ENCODE assay signal across 14 cellular contexts in the genomic region with DNA sequence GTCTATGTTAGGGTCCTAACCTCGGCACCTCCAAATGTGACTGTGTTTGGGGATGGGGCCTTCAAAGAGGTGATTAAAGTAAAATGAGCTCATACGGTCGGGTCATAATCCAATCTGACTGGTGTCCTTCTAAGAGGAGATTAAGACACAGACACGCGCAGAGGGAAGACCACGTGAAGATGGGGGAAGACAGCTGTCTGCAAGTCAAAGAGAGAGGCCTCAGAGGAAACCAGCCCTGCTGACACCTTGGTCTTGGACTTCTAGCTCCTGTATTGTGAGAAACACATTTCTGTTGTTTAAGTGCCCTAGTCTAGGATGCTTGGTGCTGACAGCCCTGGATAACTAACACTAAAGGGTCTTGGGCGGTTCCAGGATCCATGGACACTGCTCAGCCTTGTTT.
"Had no signal": no experiment of that assay in that cellular context is flagged by ENCODE, and none has a peak within 500 bp of the region (broad histone marks: within the 10 kb centered on the region; RNA-seq: fewer than 3 reads in every experiment).

No MANE protein-coding gene starts in this region.

- H3K9me3 ChIP-seq: tibial artery had no signal

- H3K36me3 Mint-ChIP-seq: activated naive CD4-positive, alpha-beta T cell treated with anti-CD3 and anti-CD28 coated beads, Interleukin-2, amount 50 U/mL, for 72 hours; T-cell had no signal

- H3K27me3 ChIP-seq: tibial artery had no signal

- H3K36me3 ChIP-seq: tibial artery had no signal

- H3K9me3 Mint-ChIP-seq: activated CD4-positive, alpha-beta T cell treated with anti-CD3 and anti-CD28 coated beads, Interleukin-2, amount 10 ng/mL, durations not matched to agents 24 days and 14 days; activated CD8-positive, alpha-beta T cell treated with anti-CD3 and anti-CD28 coated beads for 36 hours; activated naive CD4-positive, alpha-beta T cell treated with anti-CD3 and anti-CD28 coated beads, Interleukin-2, amount 50 U/mL, for 72 hours; activated T-cell treated with anti-CD3 and anti-CD28 coated beads, Interleukin-2, amount 50 U/mL, for 4 hours; effector memory CD8-positive, alpha-beta T cell; T-cell had no signal

- H3K27me3 Mint-ChIP-seq: activated CD4-positive, alpha-beta T cell treated with anti-CD3 and anti-CD28 coated beads, Interleukin-2, amount 10 ng/mL, durations not matched to agents 24 days and 14 days had no signal

- H3K4me1 Mint-ChIP-seq: activated CD4-positive, alpha-beta T cell treated with anti-CD3 and anti-CD28 coated beads, Interleukin-2, amount 10 ng/mL, durations not matched to agents 24 days and 14 days; T-cell had no signal

- ATAC-seq: activated CD8-positive, alpha-beta T cell treated with anti-CD3 and anti-CD28 coated beads for 36 hours; activated naive CD4-positive, alpha-beta T cell treated with anti-CD3 and anti-CD28 coated beads, Interleukin-2, amount 50 U/mL, for 72 hours; activated T-cell treated with anti-CD3 and anti-CD28 coated beads, Interleukin-2, amount 50 U/mL, for 4 hours; effector memory CD8-positive, alpha-beta T cell; left lobe of liver; T-cell had no signal

- DNase-seq: activated CD4-positive, alpha-beta T cell treated with anti-CD3 and anti-CD28 coated beads, Interleukin-2, amount 10 ng/mL, durations not matched to agents 24 days and 14 days; activated CD8-positive, alpha-beta T cell treated with anti-CD3 and anti-CD28 coated beads for 36 hours; activated T-cell treated with anti-CD3 and anti-CD28 coated beads, Interleukin-2, amount 50 U/mL, for 4 hours; dermis blood vessel endothelial cell; effector memory CD8-positive, alpha-beta T cell; stimulated activated CD4-positive, alpha-beta T cell treated with anti-CD3 and anti-CD28 coated beads, Interleukin-12 subunit alpha, Interleukin-12 subunit beta, amount 100 ng/mL, for 4 hours; stimulated activated CD4-positive, alpha-beta T cell treated with anti-CD3 and anti-CD28 coated beads, Interleukin-1b, Interleukin-23, amount 100 ng/mL, for 48 hours; stimulated activated CD8-positive, alpha-beta memory T cell treated with anti-CD3 and anti-CD28 coated beads, Interleukin-4, amount 100 ng/mL, for 48 hours; stimulated activated naive CD4-positive, alpha-beta T cell had no signal

- H3K4me3 Mint-ChIP-seq: activated CD4-positive, alpha-beta T cell treated with anti-CD3 and anti-CD28 coated beads, Interleukin-2, amount 10 ng/mL, durations not matched to agents 24 days and 14 days; activated CD8-positive, alpha-beta T cell treated with anti-CD3 and anti-CD28 coated beads for 36 hours; activated T-cell treated with anti-CD3 and anti-CD28 coated beads, Interleukin-2, amount 50 U/mL, for 4 hours; effector memory CD8-positive, alpha-beta T cell; T-cell had no signal

- H3K4me3 ChIP-seq: lung, tibial artery had no signal

- H3K27ac ChIP-seq: tibial artery had no signal

- H3K27ac Mint-ChIP-seq: activated CD4-positive, alpha-beta T cell treated with anti-CD3 and anti-CD28 coated beads, Interleukin-2, amount 10 ng/mL, durations not matched to agents 24 days and 14 days; activated CD8-positive, alpha-beta T cell treated with anti-CD3 and anti-CD28 coated beads for 36 hours; activated naive CD4-positive, alpha-beta T cell treated with anti-CD3 and anti-CD28 coated beads, Interleukin-2, amount 50 U/mL, for 72 hours; effector memory CD8-positive, alpha-beta T cell; T-cell had no signal

- H3K4me1 ChIP-seq: tibial artery had no signal
